In genomic region chr16:30805370-30806169, GRCh38 we compare ENCODE assay signal across 8 cellular contexts. TPM values are rescaled to one million over a fixed set of nuclear protein-coding genes. Genes with fewer than 3 reads are reported as not detected.
DNase-seq lines count a peak whose midpoint lies in the region; ATAC-seq, FAIRE-seq and TF ChIP-seq lines count a peak whose summit lies in the region.

No MANE protein-coding gene starts in this region.

- peaks cover 21% of the 10 kb centered on the region for H3K4me1 ChIP-seq in suprapubic skin

- no peaks in the 10 kb centered on the region for H3K9me3 ChIP-seq in suprapubic skin

- DNase-seq in DMS 273 treated with DMSO at 0.1 percent for 48 hours (lab: John Stamatoyannopoulos, UW), result peak; percentile 19
- DNase-seq in HPDE6-E6E7 (ENCODE audit: extremely low spot score), result peak; percentile 71
- DNase-seq in RCC 7860 (ENCODE audit: low spot score), result peak; percentile 58
- peak; percentile 45 for DNase-seq in activated gamma-delta T cell treated with anti-CD3 and anti-CD28 coated beads, Interleukin-2, amount 50 U/mL, for 16 hours (ENCODE audit: low read depth)
- peak; percentile 58 for DNase-seq in fibroblast of the conjunctiva (ENCODE audit: low read depth)
- peak; percentile 38 to 72 (median 56) for DNase-seq in naive thymus-derived CD8-positive, alpha-beta T cell
- peak; percentile 90 to 96 for DNase-seq in suprapubic skin (ENCODE audit: low spot score in 2 of 2)

- TF ChIP-seq POLR2A in suprapubic skin (IDR thresholded peaks at IDR 0.05), result peak in 1 of 2 donors; percentile 77

- H3K36me3 Mint-ChIP-seq in naive thymus-derived CD8-positive, alpha-beta T cell, result no peaks in the 10 kb centered on the region

- H3K4me3 Mint-ChIP-seq in naive thymus-derived CD8-positive, alpha-beta T cell, result peak overlapping the region; percentile 78 to 98 (median 90)

- TF ChIP-seq CTCF in suprapubic skin (IDR thresholded peaks at IDR 0.05), result no peak

- H3K27ac Mint-ChIP-seq in naive thymus-derived CD8-positive, alpha-beta T cell, result peak overlapping the region; percentile 79 to 94 (median 88)

- TF ChIP-seq EP300 in suprapubic skin (IDR thresholded peaks at IDR 0.05), result no peak

- H3K27me3 Mint-ChIP-seq in naive thymus-derived CD8-positive, alpha-beta T cell, result peaks cover 0 to 2% (median 0%) of the 10 kb centered on the region in 5 donors

- H3K4me1 Mint-ChIP-seq in naive thymus-derived CD8-positive, alpha-beta T cell, result peaks cover 12 to 30% (median 27%) of the 10 kb centered on the region in 4 donors

- no peak for FAIRE-seq in RCC 7860 (lab: Jason Lieb, UNC)

- peak overlapping the region; percentile 85 for H3K27ac ChIP-seq in suprapubic skin

- peak; percentile 88 to 89 for ATAC-seq in naive thymus-derived CD8-positive, alpha-beta T cell
- ATAC-seq in HG02571 (IDR thresholded peaks at IDR 0.05; ENCODE audit: unreplicated experiment), result no peak

- POLR2A ChIA-PET in naive thymus-derived CD8-positive, alpha-beta T cell (lab: Charles Lee), result interaction anchor here (0.7 to 3.3 kb wide), 22 partner anchors 9 to 702 kb away, joined by 3 to 51 read pairs (median 4); partner anchors contain the start of genes FBRS, KAT8, PHKG2 and RUSF1

- H3K4me3 ChIP-seq in suprapubic skin, result peak overlapping the region; percentile 63

- no peaks in the 10 kb centered on the region for H3K27me3 ChIP-seq in suprapubic skin

- H3K9me3 Mint-ChIP-seq in naive thymus-derived CD8-positive, alpha-beta T cell, result no peaks in the 10 kb centered on the region

- no peaks in the 10 kb centered on the region for H3K36me3 ChIP-seq in suprapubic skin

- 2% methylated on average over 24 of the region's 62 CpGs for WGBS in suprapubic skin

RNA-seq across cellular contexts. Expression of gene ZNF629, which starts 18.6 kb away (rescaled TPM):
- total RNA-seq in naive thymus-derived CD8-positive, alpha-beta T cell, result 1 to 10 TPM; 9.3 to 10.0 TPM
- polyA plus RNA-seq in naive thymus-derived CD8-positive, alpha-beta T cell, result 1 to 10 TPM in 1 of 3 donors, under 1 TPM in 2; 0.17 to 2.5 (median 0.91) TPM
- 10 to 100 TPM; 11.5 to 22.9 (median 16.1) TPM for total RNA-seq in suprapubic skin

RNA-seq across cellular contexts. Expression of gene RNF40, which starts 43.4 kb away (rescaled TPM):
- 100 to 1,000 TPM; 112 to 114 TPM for total RNA-seq in naive thymus-derived CD8-positive, alpha-beta T cell
- polyA plus RNA-seq in naive thymus-derived CD8-positive, alpha-beta T cell, result 10 to 100 TPM; 24.4 to 52.4 (median 27.2) TPM
- 10 to 100 TPM; 65.6 to 89.7 (median 76.5) TPM for total RNA-seq in suprapubic skin

RNA-seq across cellular contexts. Expression of gene CFAP119, which starts 43.7 kb away (rescaled TPM):
- 1 to 10 TPM; 2.0 to 4.1 TPM for total RNA-seq in naive thymus-derived CD8-positive, alpha-beta T cell
- polyA plus RNA-seq in naive thymus-derived CD8-positive, alpha-beta T cell, result under 1 TPM; 0.11 to 0.38 (median 0.31) TPM
- total RNA-seq in suprapubic skin, result 1 to 10 TPM; 3.8 to 6.7 (median 5.0) TPM

RNA-seq across cellular contexts. Expression of gene PHKG2, which starts 57.3 kb away (rescaled TPM):
- 10 to 100 TPM; 50.2 to 53.7 TPM for total RNA-seq in naive thymus-derived CD8-positive, alpha-beta T cell
- polyA plus RNA-seq in naive thymus-derived CD8-positive, alpha-beta T cell, result 10 to 100 TPM; 39.7 to 43.1 (median 40.6) TPM
- total RNA-seq in suprapubic skin, result 10 to 100 TPM; 24.8 to 54.9 (median 36.1) TPM

Comparison
In these comparisons a context has a peak if more than half of its experiments do, and no peak if none do; other contexts are left out.
1. DNase-seq: peak in every context shown above with its lines; median percentile 93 in suprapubic skin; 71 in HPDE6-E6E7; 58 in RCC 7860; 58 in fibroblast of the conjunctiva; 56 in naive thymus-derived CD8-positive, alpha-beta T cell; 45 in activated gamma-delta T cell treated with anti-CD3 and anti-CD28 coated beads, Interleukin-2, amount 50 U/mL, for 16 hours; 19 in DMS 273 treated with DMSO at 0.1 percent for 48 hours.